In genomic region chr5:32362527-32362926, GRCh38 we compare ENCODE assay signal across 3 cellular contexts.
A peak's percentile ranks its signal among the peaks of the same experiment; 100 is the strongest.
TF ChIP-seq lines count a peak whose summit lies in the region.

No MANE protein-coding gene starts in this region.

TF ChIP-seq in HepG2, 621 proteins besides CTCF, POLR2A, EP300 and RAD21:
- peak; percentile 61; the same call in 1 of the 2 replicates for TF ChIP-seq CEBPB (IDR thresholded peaks at IDR 0.05; ENCODE audit: borderline replicate concordance, low read depth, low read length)
- TF ChIP-seq HBP1 (CRISPR knock-in tag; IDR thresholded peaks at IDR 0.05; ENCODE audit: low read depth): no peak
TF ChIP-seq in HepG2: peak in this region for 1.

TF ChIP-seq in IMR-90, 13 proteins besides CTCF, POLR2A, EP300 and RAD21:
- TF ChIP-seq MAFK (IDR thresholded peaks at IDR 0.05; ENCODE audit: low read depth, low read length) (no peak), CEBPB (IDR thresholded peaks at IDR 0.05; ENCODE audit: low read depth, low read length) (peak; percentile 64), MXI1 (IDR thresholded peaks at IDR 0.05; ENCODE audit: borderline replicate concordance, low read depth, low read length) (no peak), CHD1 (IDR thresholded peaks at IDR 0.05; ENCODE audit: low read depth, low read length) (no peak)

TF ChIP-seq in K562, 482 proteins besides CTCF, POLR2A, EP300 and RAD21:
- TF ChIP-seq SIN3B (IDR thresholded peaks at IDR 0.05; ENCODE audit: low read depth) (no peak), CBFA2T2 (conservative IDR thresholded peaks at IDR 0.05) (no peak), ZNF407 (IDR thresholded peaks at IDR 0.05; ENCODE audit: low read depth) (no peak), ID3 (CRISPR knock-in tag; IDR thresholded peaks at IDR 0.05) (no peak), ID3 (tag; IDR thresholded peaks at IDR 0.05) (no peak), GTF2F1 (IDR thresholded peaks at IDR 0.05; ENCODE audit: low read depth, low read length) (no peak), CEBPG (CRISPR knock-in tag; IDR thresholded peaks at IDR 0.05) (no peak), CEBPG (tag; conservative IDR thresholded peaks at IDR 0.05 in 1 of 2, IDR thresholded peaks at IDR 0.05 in 1 of 2) (peak in 1 of 2 experiments; percentile 60; a peak in 2 of 4 replicates), IFI16 (CRISPR knock-in tag; IDR thresholded peaks at IDR 0.05) (no peak), ZNF212 (CRISPR knock-in tag; IDR thresholded peaks at IDR 0.05) (no peak), PCBP1 (IDR thresholded peaks at IDR 0.05; ENCODE audit: low read depth, low read length, poor library complexity, severe bottlenecking) (no peak), CEBPB (tag; IDR thresholded peaks at IDR 0.05) (peak; percentile 45; the same call in 1 of the 2 replicates), EWSR1 (IDR thresholded peaks at IDR 0.05; ENCODE audit: borderline replicate concordance, low read depth, partially characterized antibody) (no peak), SIX5 (IDR thresholded peaks at IDR 0.05; ENCODE audit: borderline replicate concordance in 1 of 2, insufficient read depth in 1 of 2, low read depth in 1 of 2, low read length in 2 of 2) (no peak)
